10 cellular contexts compared by ENCODE assay signal in genomic region chr3:184174278-184174645, GRCh38. TPM values are rescaled to one million over a fixed set of nuclear protein-coding genes. Genes with fewer than 3 reads are reported as not detected.
DNase-seq lines count a peak whose midpoint lies in the region; TF ChIP-seq lines count a peak whose summit lies in the region.
"Had no signal": no experiment of that assay in that cellular context is flagged by ENCODE, and none has a peak within 500 bp of the region (broad histone marks: within the 10 kb centered on the region; RNA-seq: fewer than 3 reads in every experiment).

No MANE protein-coding gene starts in this region.

- peak overlapping the region; percentile 22 for H3K4me3 ChIP-seq in SK-N-MC
- no peak overlapping the region for H3K4me3 ChIP-seq in suprapubic skin

- CTCF ChIA-PET in activated naive CD4-positive, alpha-beta T cell treated with anti-CD3 and anti-CD28 coated beads for 36 hours (lab: Charles Lee) = interaction anchor here (1.4 to 2.1 kb wide), 2 partner anchors 29 to 58 kb away, joined by 3 to 10 read pairs; no protein-coding TSS in a partner anchor

- peak overlapping the region; percentile 85 for H3K27ac ChIP-seq in SK-N-MC
- H3K27ac ChIP-seq in suprapubic skin = peak overlapping the region; percentile 20

- H3K36me3 Mint-ChIP-seq in activated naive CD4-positive, alpha-beta T cell treated with anti-CD3 and anti-CD28 coated beads for 36 hours (ENCODE audit: low read depth) = peaks cover 15% of the 10 kb centered on the region
- H3K36me3 Mint-ChIP-seq in immature natural killer cell = peaks cover 0 to 17% (median 7%) of the 10 kb centered on the region in 3 donors

- TF ChIP-seq POLR2A in suprapubic skin (IDR thresholded peaks at IDR 0.05) = no peak

- no peak for TF ChIP-seq CTCF in suprapubic skin (IDR thresholded peaks at IDR 0.05)

- H3K9ac ChIP-seq in SK-N-MC (ENCODE audit: insufficient read length) = no peak overlapping the region

- no peak for DNase-seq in activated naive CD4-positive, alpha-beta T cell treated with anti-CD3 and anti-CD28 coated beads for 36 hours
- no peak for DNase-seq in activated naive CD4-positive, alpha-beta T cell treated with anti-CD3 and anti-CD28 coated beads, Interleukin-2, amount 50 U/mL, for 16 hours
- no peak for DNase-seq in SK-N-MC (ENCODE audit: low read depth, low spot score)
- no peak for DNase-seq in immature natural killer cell
- no peak for DNase-seq in suprapubic skin (ENCODE audit: low spot score in 2 of 2)
- DNase-seq in globus pallidus (ENCODE audit: low spot score) = no peak
- DNase-seq in NCI-H748 (lab: John Stamatoyannopoulos, UW; ENCODE audit: unreplicated experiment) = no peak
- no peak for DNase-seq in 8988T

- H3K27me3 ChIP-seq in suprapubic skin = no peaks in the 10 kb centered on the region

- 13% methylated on average over 4 of the region's 4 CpGs for WGBS in suprapubic skin

- no peaks in the 10 kb centered on the region for H3K9me3 ChIP-seq in SK-N-MC (ENCODE audit: low read depth, low read length)
- H3K9me3 ChIP-seq in suprapubic skin = no peaks in the 10 kb centered on the region

- H3K36me3 ChIP-seq in SK-N-MC (ENCODE audit: insufficient read depth, low read length) (peaks cover 50% of the 10 kb centered on the region), suprapubic skin (peaks cover 53% of the 10 kb centered on the region)

- intact Hi-C loops in activated naive CD4-positive, alpha-beta T cell treated with anti-CD3 and anti-CD28 coated beads for 36 hours (cut with micrococcal nuclease) = loop anchor here (1.0 to 2.0 kb wide), 9 partner anchors 11 to 537 kb away; partner anchors contain the start of genes ABCC5, DVL3, EEF1AKMT4 and EIF2B5

- H3K9me3 Mint-ChIP-seq in activated naive CD4-positive, alpha-beta T cell treated with anti-CD3 and anti-CD28 coated beads for 36 hours = no peaks in the 10 kb centered on the region
- H3K9me3 Mint-ChIP-seq in immature natural killer cell = no peaks in the 10 kb centered on the region

- no peak for TF ChIP-seq EP300 in suprapubic skin (IDR thresholded peaks at IDR 0.05)

- peak overlapping the region; percentile 56 for H3K27ac Mint-ChIP-seq in activated naive CD4-positive, alpha-beta T cell treated with anti-CD3 and anti-CD28 coated beads for 36 hours
- H3K27ac Mint-ChIP-seq in immature natural killer cell = peak overlapping the region; percentile 55 to 89 (median 79)

- H3K4me3 Mint-ChIP-seq in activated naive CD4-positive, alpha-beta T cell treated with anti-CD3 and anti-CD28 coated beads for 36 hours = peak overlapping the region; percentile 88
- peak overlapping the region; percentile 89 to 95 (median 90) for H3K4me3 Mint-ChIP-seq in immature natural killer cell

- H3K27me3 Mint-ChIP-seq in activated naive CD4-positive, alpha-beta T cell treated with anti-CD3 and anti-CD28 coated beads for 36 hours (ENCODE audit: low read depth) = no peaks in the 10 kb centered on the region
- peaks cover 0 to 6% (median 5%) of the 10 kb centered on the region in 3 donors for H3K27me3 Mint-ChIP-seq in immature natural killer cell (ENCODE audit: low read depth in 3 of 3)

- peaks cover 29% of the 10 kb centered on the region for H3K4me1 Mint-ChIP-seq in activated naive CD4-positive, alpha-beta T cell treated with anti-CD3 and anti-CD28 coated beads for 36 hours (ENCODE audit: low read depth)
- peaks cover 36 to 52% of the 10 kb centered on the region in 2 donors for H3K4me1 Mint-ChIP-seq in immature natural killer cell

- H3K4me1 ChIP-seq in suprapubic skin = peaks cover 43% of the 10 kb centered on the region

RNA-seq across cellular contexts. Expression of gene AP2M1, which starts 0.4 kb away (rescaled TPM):
- 100 to 1,000 TPM; 206 to 212 TPM for total RNA-seq in activated naive CD4-positive, alpha-beta T cell treated with anti-CD3 and anti-CD28 coated beads for 36 hours
- 100 to 1,000 TPM; 270 to 364 (median 329) TPM for polyA plus RNA-seq in immature natural killer cell
- total RNA-seq in suprapubic skin = 100 to 1,000 TPM; 112 to 137 (median 121) TPM

RNA-seq across cellular contexts. Expression of gene ABCF3, which starts 11.7 kb away (rescaled TPM):
- 10 to 100 TPM; 38.5 to 39.1 TPM for total RNA-seq in activated naive CD4-positive, alpha-beta T cell treated with anti-CD3 and anti-CD28 coated beads for 36 hours
- polyA plus RNA-seq in immature natural killer cell = 10 to 100 TPM; 19.1 to 47.1 (median 28.9) TPM
- total RNA-seq in suprapubic skin = 100 to 1,000 TPM in 1 of 4 donors, 10 to 100 TPM in 3; 44.8 to 121 (median 71.1) TPM

RNA-seq across cellular contexts. Expression of gene DVL3, which starts 19.1 kb away (rescaled TPM):
- 10 to 100 TPM; 19.6 to 19.9 TPM for total RNA-seq in activated naive CD4-positive, alpha-beta T cell treated with anti-CD3 and anti-CD28 coated beads for 36 hours
- polyA plus RNA-seq in immature natural killer cell = 10 to 100 TPM; 12.7 to 13.4 (median 13.2) TPM
- total RNA-seq in suprapubic skin = 10 to 100 TPM; 53.6 to 72.7 (median 56.1) TPM

RNA-seq across cellular contexts. Expression of gene EIF2B5, which starts 39.1 kb away (rescaled TPM):
- total RNA-seq in activated naive CD4-positive, alpha-beta T cell treated with anti-CD3 and anti-CD28 coated beads for 36 hours = 10 to 100 TPM; 48.8 to 56.4 TPM
- polyA plus RNA-seq in immature natural killer cell = 10 to 100 TPM; 34.6 to 51.5 (median 50.2) TPM
- 10 to 100 TPM; 34.6 to 70.9 (median 46.2) TPM for total RNA-seq in suprapubic skin

RNA-seq across cellular contexts. Expression of gene VWA5B2, which starts 55.1 kb away (rescaled TPM):
- not detected for total RNA-seq in activated naive CD4-positive, alpha-beta T cell treated with anti-CD3 and anti-CD28 coated beads for 36 hours
- not detected for polyA plus RNA-seq in immature natural killer cell
- under 1 TPM in 1 of 4 donors, not detected in 3; 0.24 TPM for total RNA-seq in suprapubic skin
- total RNA-seq: endothelial cell of umbilical vein, M059J had no signal
